ENCODE assay signal across 36 cellular contexts in genomic region chr9:98826716-98827115, GRCh38. TPM values are rescaled to one million over a fixed set of nuclear protein-coding genes. Genes with fewer than 3 reads are reported as not detected.
"Had no signal": no experiment of that assay in that cellular context is flagged by ENCODE, and none has a peak within 500 bp of the region (broad histone marks: within the 10 kb centered on the region; RNA-seq: fewer than 3 reads in every experiment).

No MANE protein-coding gene starts in this region.

- H3K9me3 ChIP-seq: MG63 had no signal

- H3K4me2 ChIP-seq: KMS-11 had no signal

- H3K4me3 ChIP-seq: MG63 had no signal

- H3K27me3 ChIP-seq: MG63 had no signal

- DNase-seq: Karpas-422, Kasumi-1, MG63, MM.1S, MV-4-11, NCI-H1048, NCI-H1092, NCI-H1092 treated with DMSO at 0.1 percent for 48 hours, NCI-H1105, NCI-H1105 treated with DMSO at 0.1 percent for 48 hours, NCI-H1417, NCI-H1417 treated with DMSO at 0.1 percent for 48 hours, NCI-H1436, NCI-H1436 treated with DMSO at 0.1 percent for 48 hours, NCI-H146, NCI-H1694, NCI-H1694 treated with DMSO at 0.1 percent for 48 hours, NCI-H187, NCI-H187 treated with DMSO at 0.1 percent for 48 hours, NCI-H1930, NCI-H2029, NCI-H2029 treated with DMSO at 0.1 percent for 48 hours, NCI-H2081, NCI-H2081 treated with DMSO at 0.1 percent for 48 hours, NCI-H2107, NCI-H2171, NCI-H2171 treated with DMSO at 0.1 percent for 48 hours, NCI-H2227 treated with DMSO at 0.1 percent for 48 hours, NCI-H226, NCI-H345, NCI-H446, NCI-H446 treated with DMSO at 0.1 percent for 48 hours, NCI-H510A, NCI-H510A treated with DMSO at 0.1 percent for 48 hours had no signal

- H3K36me3 ChIP-seq: MG63 had no signal

- H3K27ac ChIP-seq: KMS-11 had no signal

RNA-seq across cellular contexts. Expression of gene GALNT12, which starts 19.2 kb away (rescaled TPM):
- total RNA-seq: MCF 10A had no signal
